In the genomic region with DNA sequence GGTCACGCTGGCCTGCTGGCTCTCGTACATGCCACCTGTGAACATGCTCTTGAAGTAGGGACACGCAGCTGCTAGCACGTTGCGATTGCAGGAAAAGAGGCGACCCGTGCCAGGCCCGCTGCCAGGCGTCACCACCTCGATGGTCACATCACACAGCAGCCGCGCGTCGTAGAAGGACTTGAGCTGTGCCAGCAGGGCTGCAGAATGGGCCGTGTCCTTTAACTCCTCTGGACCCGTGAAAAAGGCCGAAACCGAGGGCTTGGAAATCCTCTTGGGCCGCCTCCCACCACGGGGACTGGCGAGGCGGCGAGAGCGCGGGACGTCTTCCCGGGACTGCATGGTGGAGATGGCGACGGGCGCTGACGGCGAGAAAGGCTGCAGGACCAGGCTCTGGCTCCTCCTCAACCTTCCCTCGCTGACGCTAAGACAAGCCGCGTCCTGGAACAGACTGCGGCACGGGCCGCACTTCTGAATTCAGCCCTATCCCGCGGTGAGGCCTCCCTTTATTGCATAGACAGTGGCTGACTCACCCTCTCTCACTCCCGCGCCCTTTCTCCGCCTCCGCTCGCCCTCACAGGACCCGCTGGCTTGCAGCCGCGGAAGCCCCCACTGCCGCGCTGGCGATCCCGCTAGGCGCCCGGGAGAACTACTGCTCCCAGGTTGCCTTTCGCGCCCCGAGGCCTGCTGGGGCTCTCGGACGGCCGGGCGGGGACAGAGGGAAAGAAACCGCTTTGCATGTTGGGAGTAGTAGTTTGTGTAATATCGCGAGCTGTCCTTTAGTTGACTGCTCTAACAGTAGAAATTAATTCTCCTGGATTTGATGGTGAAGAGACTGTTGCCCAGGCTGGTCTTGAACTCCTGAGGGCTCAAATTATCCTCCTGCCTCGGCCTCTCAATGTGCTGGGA, we compare ENCODE assay signal across 8 cellular contexts. TPM values are rescaled to one million over a fixed set of nuclear protein-coding genes. Genes with fewer than 3 reads are reported as not detected.
DNase-seq lines count a peak whose midpoint lies in the region; ATAC-seq and TF ChIP-seq lines count a peak whose summit lies in the region.

TSS of gene KBTBD7 (minus strand) at position 651 of the 906 bp plus-strand sequence. CDS start at position 339, 312 bp downstream.

- H3K27me3 Mint-ChIP-seq in type B pancreatic cell = no peaks in the 10 kb centered on the region

- H3K27me3 ChIP-seq in heart right ventricle = no peaks in the 10 kb centered on the region

- H3K27ac Mint-ChIP-seq in type B pancreatic cell = peak within 1 kb of the TSS; percentile 95

- TF ChIP-seq CTCF in heart right ventricle (IDR thresholded peaks at IDR 0.05) (peak in 1 of 9 donors; percentile 10), type B pancreatic cell (conservative IDR thresholded peaks at IDR 0.05) (peak; percentile 34)

- ATAC-seq in GM18498 (IDR thresholded peaks at IDR 0.05; ENCODE audit: unreplicated experiment) (peak; percentile 95), HG02885 (IDR thresholded peaks at IDR 0.05; ENCODE audit: poor library complexity, unreplicated experiment) (peak; percentile 97), heart right ventricle (peak; percentile 99 to 100 (median 99))

- 4 to 8% methylated on average over 66 of the region's 66 CpGs for WGBS in heart right ventricle, 2 donors

- H3K4me3 ChIP-seq in heart right ventricle = peak within 1 kb of the TSS; percentile 39 to 84 (median 68)

- H3K4me1 Mint-ChIP-seq in type B pancreatic cell (ENCODE audit: unreplicated experiment) = peaks cover 16% of the 10 kb centered on the region

- peaks cover 2 to 29% (median 19%) of the 10 kb centered on the region in 9 donors for H3K4me1 ChIP-seq in heart right ventricle

- peaks cover 0 to 21% (median 0%) of the 10 kb centered on the region in 9 donors for H3K36me3 ChIP-seq in heart right ventricle

- peak within 1 kb of the TSS; percentile 18 to 94 (median 88) for H3K27ac ChIP-seq in heart right ventricle

- H3K36me3 Mint-ChIP-seq in type B pancreatic cell = peaks cover 30% of the 10 kb centered on the region

- peaks cover 9% of the 10 kb centered on the region for H3K9me3 Mint-ChIP-seq in type B pancreatic cell

- DNase-seq in NCI-H1694 (lab: John Stamatoyannopoulos, UW) (peak; percentile 87), amniotic epithelial cell (ENCODE audit: low read depth) (peak; percentile 98), heart right ventricle (peak; percentile 94), pons (ENCODE audit: low spot score) (peak; percentile 91), type B pancreatic cell (ENCODE audit: extremely low spot score, unreplicated experiment) (peak; percentile 94)

- intact Hi-C loops in T-helper 1 cell treated with Interleukin-12 subunit alpha and Interleukin-12 subunit beta and Interleukin-4 antibody, amounts not matched to agents 30 ng/mL and 1 ng/mL, for 36 hours (cut with micrococcal nuclease) = loop anchor here (1.0 to 5.0 kb wide), 16 partner anchors 28 to 1592 kb away; partner anchors contain the start of genes ELF1, KBTBD6, LHFPL6 and MRPS31
- intact Hi-C loops in heart right ventricle (cut with DNase I) = loop anchor here in 8 of 10 donors (1.0 to 10.0 kb wide), 6 partner anchors 57 to 129 kb away; partner anchors contain the start of genes KBTBD6 (in 6 of the 8) and WBP4 (in 1 of the 8)

- no peaks in the 10 kb centered on the region for H3K9me3 ChIP-seq in heart right ventricle

- peak within 1 kb of the TSS; percentile 96 for H3K4me3 Mint-ChIP-seq in type B pancreatic cell

RNA-seq across cellular contexts. Expression of gene KBTBD7, which starts in this region (rescaled TPM):
- total RNA-seq in T-helper 1 cell treated with Interleukin-12 subunit alpha and Interleukin-12 subunit beta and Interleukin-4 antibody, amounts not matched to agents 30 ng/mL and 1 ng/mL, for 36 hours = 10.1 and 10.7 TPM in 2 replicates
- 1 to 10 TPM; 4.1 to 7.6 (median 5.6) TPM for total RNA-seq in heart right ventricle
- 1 to 10 TPM; 1.6 to 2.8 TPM for polyA plus RNA-seq in heart right ventricle
- 12.8 and 13.8 TPM in 2 replicates for total RNA-seq in type B pancreatic cell (ENCODE audit: low replicate concordance)

Comparison
In these comparisons a context has a peak if more than half of its experiments do, and no peak if none do; other contexts are left out.
1. Peak in every context shown above with its lines: DNase-seq, ATAC-seq, H3K4me3 ChIP-seq and H3K27ac ChIP-seq.